8 cellular contexts compared by ENCODE assay signal in the genomic region with DNA sequence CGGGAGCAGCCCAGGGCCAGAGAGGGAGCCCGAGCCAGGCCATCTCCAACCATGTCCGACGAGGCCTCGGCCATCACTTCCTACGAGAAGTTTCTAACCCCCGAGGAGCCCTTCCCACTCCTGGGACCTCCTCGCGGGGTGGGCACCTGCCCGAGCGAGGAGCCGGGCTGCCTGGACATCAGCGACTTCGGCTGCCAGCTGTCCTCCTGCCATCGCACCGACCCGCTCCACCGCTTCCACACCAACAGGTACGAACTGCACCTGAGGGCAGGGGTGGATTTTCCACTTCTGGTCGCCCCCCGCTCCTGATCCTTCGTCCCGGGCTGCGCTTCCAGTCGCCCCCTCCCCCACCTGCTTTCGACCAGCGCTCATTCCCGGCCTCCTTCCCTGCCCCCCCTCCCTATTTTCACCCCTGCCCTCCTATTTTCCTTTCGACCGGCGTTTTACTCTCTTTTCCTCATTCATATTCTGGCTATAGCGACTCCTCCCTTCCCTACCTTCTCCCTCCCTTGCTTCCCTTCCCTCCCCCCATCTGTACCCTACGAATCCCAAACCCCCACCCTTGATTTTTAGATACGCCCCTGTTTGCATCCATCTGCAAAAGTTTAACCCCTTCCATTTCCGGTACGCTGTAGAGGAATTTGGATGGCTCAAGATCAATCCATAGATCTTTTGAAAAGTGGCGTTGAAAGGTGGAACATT. TPM values are rescaled to one million over a fixed set of nuclear protein-coding genes. Genes with fewer than 3 reads are reported as not detected.
DNase-seq lines count a peak whose midpoint lies in the region; ATAC-seq, FAIRE-seq and TF ChIP-seq lines count a peak whose summit lies in the region.

No MANE protein-coding gene starts in this region.

- H3K79me2 ChIP-seq in MM.1S (ENCODE audit: low read length): peaks cover 40% of the 10 kb centered on the region

- H3K9me3 Mint-ChIP-seq in natural killer cell treated with Interleukin-12 subunit alpha and Interleukin-12 subunit beta and Interleukin-15 and Interleukin-18, amount 100 ng/mL, for 72 hours: no peaks in the 10 kb centered on the region

- in situ Hi-C loops in G401 (cut with HindIII; ENCODE audit: low sequenced_read_pairs): no loop called here

- H3K9me3 ChIP-seq in MM.1S (replicated peaks; ENCODE audit: insufficient read depth, low read length): no peaks in the 10 kb centered on the region

- no peaks in the 10 kb centered on the region for H3K9me2 ChIP-seq in MM.1S (replicated peaks; ENCODE audit: insufficient read depth, low read length)

- peak overlapping the region; percentile 45; the same call in 1 of the 2 replicates for H2AFZ ChIP-seq in MM.1S (ENCODE audit: low read length)

- H3K36me3 Mint-ChIP-seq in natural killer cell treated with Interleukin-12 subunit alpha and Interleukin-12 subunit beta and Interleukin-15 and Interleukin-18, amount 100 ng/mL, for 72 hours: peaks cover 4% of the 10 kb centered on the region

- peaks cover 0 to 7% of the 10 kb centered on the region in 2 donors for H3K27me3 Mint-ChIP-seq in natural killer cell treated with Interleukin-12 subunit alpha and Interleukin-12 subunit beta and Interleukin-15 and Interleukin-18, amount 100 ng/mL, for 72 hours

- peak overlapping the region; percentile 70 for H3K9ac ChIP-seq in MM.1S (ENCODE audit: low read length)

- no peak for DNase-seq in GM06990 (ENCODE audit: extremely low read depth, insufficient read length)
- no peak for DNase-seq in MM.1S
- peak in 1 of 10 donors; percentile 11 for DNase-seq in dorsolateral prefrontal cortex
- DNase-seq in natural killer cell treated with Interleukin-12 subunit alpha and Interleukin-12 subunit beta and Interleukin-15 and Interleukin-18, amount 100 ng/mL, for 72 hours (ENCODE audit: low spot score): no peak
- DNase-seq in T-helper 9 cell: no peak
- DNase-seq in G401 (ENCODE audit: low spot score): no peak
- DNase-seq in D721Med (ENCODE audit: insufficient read length, low spot score): no peak

- H3K27me3 ChIP-seq in GM06990 (replicated peaks; ENCODE audit: control insufficient read depth, insufficient read depth, low read length): no peaks in the 10 kb centered on the region
- H3K27me3 ChIP-seq in MM.1S (replicated peaks; ENCODE audit: insufficient read depth, low read length): no peaks in the 10 kb centered on the region
- peaks cover 0 to 62% (median 10%) of the 10 kb centered on the region in 45 donors for H3K27me3 ChIP-seq in dorsolateral prefrontal cortex

- H3K4me1 ChIP-seq in MM.1S (ENCODE audit: low read length): peaks cover 11% of the 10 kb centered on the region; the same call in 1 of the 2 replicates

- peak overlapping the region; percentile 90 for H3K4me3 Mint-ChIP-seq in natural killer cell treated with Interleukin-12 subunit alpha and Interleukin-12 subunit beta and Interleukin-15 and Interleukin-18, amount 100 ng/mL, for 72 hours

- no peak for ATAC-seq in natural killer cell treated with Interleukin-12 subunit alpha and Interleukin-12 subunit beta and Interleukin-15 and Interleukin-18, amount 100 ng/mL, for 72 hours
- no peak for ATAC-seq in GM19328 (IDR thresholded peaks at IDR 0.05; ENCODE audit: unreplicated experiment)

- no peak for FAIRE-seq in D721Med (lab: Jason Lieb, UNC)

- intact Hi-C loops in dorsolateral prefrontal cortex (cut with DNase I): no loop called here

- H3K4me3 ChIP-seq in GM06990 (replicated peaks; ENCODE audit: low read depth, low read length) (peak overlapping the region; percentile 88), MM.1S (ENCODE audit: low read length) (peak overlapping the region; percentile 77), dorsolateral prefrontal cortex (peak overlapping the region; percentile 41 to 82 (median 71))

- H3F3A ChIP-seq in MM.1S (ENCODE audit: insufficient read depth, low read length): peaks cover 3% of the 10 kb centered on the region; the same call in 1 of the 2 replicates

- H3K36me3 ChIP-seq in GM06990 (ENCODE audit: control insufficient read depth, insufficient read depth, low read length) (no peaks in the 10 kb centered on the region; the same call in 1 of the 2 replicates), MM.1S (replicated peaks; ENCODE audit: insufficient read depth, low read length) (no peaks in the 10 kb centered on the region)

- H3K4me2 ChIP-seq in MM.1S (ENCODE audit: low read depth, low read length): peak overlapping the region; percentile 70

- H3K27ac Mint-ChIP-seq in natural killer cell treated with Interleukin-12 subunit alpha and Interleukin-12 subunit beta and Interleukin-15 and Interleukin-18, amount 100 ng/mL, for 72 hours: peak overlapping the region; percentile 63 to 68

- H3K4me1 Mint-ChIP-seq in natural killer cell treated with Interleukin-12 subunit alpha and Interleukin-12 subunit beta and Interleukin-15 and Interleukin-18, amount 100 ng/mL, for 72 hours (ENCODE audit: low read depth in 2 of 2): peaks cover 28 to 38% of the 10 kb centered on the region in 2 donors

- no peaks in the 10 kb centered on the region for H4K20me1 ChIP-seq in MM.1S (ENCODE audit: insufficient read depth, low read length)

- peak overlapping the region; percentile 23; the same call in 1 of the 2 replicates for H3K27ac ChIP-seq in MM.1S (ENCODE audit: low read length)
- H3K27ac ChIP-seq in dorsolateral prefrontal cortex: peak overlapping the region in 51 of 59 donors; percentile 8 to 89 (median 73)

- TF ChIP-seq CTCF in GM06990 (IDR thresholded peaks at IDR 0.05; ENCODE audit: insufficient read depth, low read length, poor library complexity, severe bottlenecking) (no peak), MM.1S (IDR thresholded peaks at IDR 0.05; ENCODE audit: low read length) (no peak), dorsolateral prefrontal cortex (IDR thresholded peaks at IDR 0.05 in 54 of 56, conservative IDR thresholded peaks at IDR 0.05 in 2 of 56; ENCODE audit: low read depth in 1 of 56, partially characterized antibody in 56 of 56) (no peak), D721Med (IDR thresholded peaks at IDR 0.05; ENCODE audit: insufficient read depth, missing control alignments) (no peak)

RNA-seq across cellular contexts. Expression of gene FAM199X, which starts 0.6 kb away (rescaled TPM):
- total RNA-seq in dorsolateral prefrontal cortex: 10 to 100 TPM; 32.0 to 64.1 (median 48.5) TPM
- total RNA-seq in natural killer cell treated with Interleukin-12 subunit alpha and Interleukin-12 subunit beta and Interleukin-15 and Interleukin-18, amount 100 ng/mL, for 72 hours: 10 to 100 TPM in 1 of 2 donors, 1 to 10 TPM in 1; 9.0 to 10.3 TPM
- 17.8 and 25.0 TPM in 2 replicates for total RNA-seq in G401 (2014; rRNA removed; shearing (Covaris generic))

RNA-seq across cellular contexts. Expression of gene SLC25A53, which starts 10.1 kb away (rescaled TPM):
- total RNA-seq in dorsolateral prefrontal cortex: 10 to 100 TPM in 99 of 120 experiments, 1 to 10 TPM in 21; 6.6 to 23.5 (median 12.7) TPM
- total RNA-seq in natural killer cell treated with Interleukin-12 subunit alpha and Interleukin-12 subunit beta and Interleukin-15 and Interleukin-18, amount 100 ng/mL, for 72 hours: 10 to 100 TPM; 10.3 to 10.8 TPM
- 0.68 TPM in 1 of 2 replicates, not detected in the other for total RNA-seq in G401 (2014; rRNA removed; shearing (Covaris generic))

RNA-seq across cellular contexts. Expression of gene ZCCHC18, which starts 54.6 kb away (rescaled TPM):
- 10 to 100 TPM in 61 of 120 experiments, 1 to 10 TPM in 59; 4.4 to 17.6 (median 10.2) TPM for total RNA-seq in dorsolateral prefrontal cortex
- 1 to 10 TPM; 3.1 to 4.8 TPM for total RNA-seq in natural killer cell treated with Interleukin-12 subunit alpha and Interleukin-12 subunit beta and Interleukin-15 and Interleukin-18, amount 100 ng/mL, for 72 hours
- 0.20 TPM in 1 of 2 replicates, not detected in the other for total RNA-seq in G401 (2014; rRNA removed; shearing (Covaris generic))
